8 cellular contexts compared by ENCODE assay signal in genomic region chr19:1592755-1593628, GRCh38. TPM values are rescaled to one million over a fixed set of nuclear protein-coding genes. Genes with fewer than 3 reads are reported as not detected.
A peak's percentile ranks its signal among the peaks of the same experiment; 100 is the strongest.
DNase-seq lines count a peak whose midpoint lies in the region; ATAC-seq and TF ChIP-seq lines count a peak whose summit lies in the region.

MBD3 (minus strand) TSS chr19:1592865; CDS start chr19:1592631, 234 bp downstream.

- H3K36me3 Mint-ChIP-seq in WTC11, result peaks cover 14% of the 10 kb centered on the region

- TF ChIP-seq CTCF in WTC11 (IDR thresholded peaks at IDR 0.05) (no peak), cardiac fibroblast (IDR thresholded peaks at IDR 0.05; ENCODE audit: low read depth, low read length) (no peak)

- H3K9me3 Mint-ChIP-seq in WTC11, result no peaks in the 10 kb centered on the region

- H3K79me2 ChIP-seq in ACC112 (ENCODE audit: control insufficient read depth, insufficient read depth, low read length, unreplicated experiment), result peaks cover 32% of the 10 kb centered on the region

- H3K27me3 ChIP-seq in ACC112 (ENCODE audit: insufficient read depth, low read length), result no peaks in the 10 kb centered on the region

- no peaks in the 10 kb centered on the region for H3K27me3 Mint-ChIP-seq in WTC11 (ENCODE audit: low read depth)

- H3K4me3 ChIP-seq in ACC112 (ENCODE audit: low read depth, low read length), result peak within 1 kb of the TSS; percentile 96
- H3K4me3 ChIP-seq in cardiac fibroblast (replicated peaks in 1 of 2; ENCODE audit: low read depth in 2 of 2, low read length in 2 of 2), result peak within 1 kb of the TSS; percentile 83 to 97

- no peaks in the 10 kb centered on the region for H3K36me3 ChIP-seq in ACC112 (ENCODE audit: insufficient read depth, low read length)

- peak within 1 kb of the TSS; percentile 91 for H2AFZ ChIP-seq in ACC112 (ENCODE audit: low read length, unreplicated experiment)

- CTCF ChIA-PET in WTC11 (lab: Charles Lee), result interaction anchor here (0.5 to 2.7 kb wide), 10 partner anchors 9 to 233 kb away, joined by 3 to 20 read pairs (median 5); partner anchors contain the start of genes TCF3 and UQCR11

- H3K27ac Mint-ChIP-seq in WTC11, result peak within 1 kb of the TSS; percentile 93

- H3K4me1 Mint-ChIP-seq in WTC11, result peaks cover 10% of the 10 kb centered on the region

- peak within 1 kb of the TSS; percentile 89 for H3K27ac ChIP-seq in ACC112 (ENCODE audit: low read depth, low read length)

- peak within 1 kb of the TSS; percentile 85 for H3K4me3 Mint-ChIP-seq in WTC11

- ATAC-seq in GM18873 (IDR thresholded peaks at IDR 0.05; ENCODE audit: low FRiP score, unreplicated experiment), result peak; percentile 40
- peak; percentile 59 for ATAC-seq in HG03139 (IDR thresholded peaks at IDR 0.05; ENCODE audit: unreplicated experiment)
- peak; percentile 88 for ATAC-seq in WTC11

- POLR2A ChIA-PET in WTC11 (lab: Charles Lee), result interaction anchor here (0.6 to 1.8 kb wide), 4 partner anchors 13 to 565 kb away, joined by 3 to 7 read pairs (median 5); partner anchors contain the start of gene UQCR11

- peaks cover 12% of the 10 kb centered on the region for H3K4me1 ChIP-seq in ACC112 (ENCODE audit: control insufficient read depth, insufficient read depth, low read length, unreplicated experiment)

- DNase-seq in NCI-H2227 (lab: John Stamatoyannopoulos, UW; ENCODE audit: unreplicated experiment) (peak; percentile 95), WTC11 (ENCODE audit: low spot score) (peak; percentile 90), cardiac fibroblast (ENCODE audit: low read depth in 2 of 2) (peak; percentile 93 to 97), iris pigment epithelial cell (ENCODE audit: low read depth) (peak; percentile 90)
- peak; percentile 73 to 83 for DNase-seq in stimulated activated CD4-positive, alpha-beta T cell treated with anti-CD3 and anti-CD28 coated beads, Interleukin-12 subunit alpha, Interleukin-12 subunit beta, amount 100 ng/mL, for 24 hours (ENCODE audit: low read depth in 2 of 2)

TF ChIP-seq in WTC11, 78 proteins besides CTCF, POLR2A, EP300 and RAD21:
- TF ChIP-seq SP1 (CRISPR knock-in tag; conservative IDR thresholded peaks at IDR 0.05) (0 out of 2 replicates have a peak, but pooled peaks have one; percentile 71), JUN (CRISPR knock-in tag; IDR thresholded peaks at IDR 0.05) (no peak), ZNF423 (CRISPR knock-in tag; IDR thresholded peaks at IDR 0.05) (no peak), ERG (CRISPR knock-in tag; IDR thresholded peaks at IDR 0.05) (peak; percentile 62; the same call in 1 of the 2 replicates), ZNF416 (CRISPR knock-in tag; IDR thresholded peaks at IDR 0.05) (no peak; the same call in 1 of the 2 replicates), EMX1 (CRISPR knock-in tag; IDR thresholded peaks at IDR 0.05) (no peak), NFYB (CRISPR knock-in tag; conservative IDR thresholded peaks at IDR 0.05; ENCODE audit: low read depth) (peak; percentile 65)

RNA-seq across cellular contexts. Expression of gene MBD3, which starts in this region (rescaled TPM):
- total RNA-seq in WTC11 (2021), result 90.2 to 94.8 TPM (median 93.2 TPM) in 3 replicates

Comparison
In these comparisons a context has a peak if more than half of its experiments do, and no peak if none do; other contexts are left out.
1. Peak in every context shown above with its lines: DNase-seq, ATAC-seq, H3K4me3 ChIP-seq and H3K27ac ChIP-seq.